In the genomic region with DNA sequence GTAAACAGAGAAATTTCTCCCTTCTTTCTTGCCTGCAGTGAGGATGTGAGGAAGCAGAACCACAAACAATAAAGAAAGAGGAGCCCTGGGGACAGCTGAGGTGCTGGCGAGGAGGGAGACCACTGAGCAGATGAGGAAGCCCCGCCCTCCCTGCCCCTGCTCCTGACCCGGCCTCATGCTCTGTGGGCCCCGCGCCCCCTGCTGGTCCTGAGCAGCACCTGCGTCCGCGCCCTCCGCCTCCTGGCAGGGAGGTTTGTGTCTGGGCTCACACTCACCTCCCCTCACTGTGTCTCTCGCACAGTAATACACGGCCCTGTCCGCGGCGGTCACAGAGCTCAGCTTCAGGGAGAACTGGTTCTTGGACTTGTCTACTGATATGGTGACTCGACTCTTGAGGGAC, we compare ENCODE assay signal across 7 cellular contexts.
A peak's percentile ranks its signal among the peaks of the same experiment; 100 is the strongest.
DNase-seq lines count a peak whose midpoint lies in the region; ATAC-seq, FAIRE-seq and TF ChIP-seq lines count a peak whose summit lies in the region.
"Not testable (repeated sequence)": the region's sequence is repeated elsewhere in the genome, so short reads cannot be mapped to it uniquely, and the experiment has no call there.

No MANE protein-coding gene starts in this region.

- peak; percentile 3 for DNase-seq in kidney

- not testable (repeated sequence) for H3K4me1 ChIP-seq in kidney (ENCODE audit: control insufficient read depth in 1 of 2, insufficient read depth in 1 of 2, low read depth in 1 of 2, low read length in 2 of 2)

- not testable (repeated sequence) for H3K27ac ChIP-seq in kidney (ENCODE audit: low read depth in 2 of 2, low read length in 2 of 2)

- FAIRE-seq in kidney (lab: Jason Lieb, UNC) = not testable (repeated sequence)

- peak; percentile 81 for ATAC-seq in GM18520 (IDR thresholded peaks at IDR 0.05; ENCODE audit: unreplicated experiment)
- peak; percentile 67 for ATAC-seq in GM19328 (IDR thresholded peaks at IDR 0.05; ENCODE audit: unreplicated experiment)
- peak; percentile 84 for ATAC-seq in GM21529 (IDR thresholded peaks at IDR 0.05; ENCODE audit: unreplicated experiment)
- ATAC-seq in HG02642 (IDR thresholded peaks at IDR 0.05; ENCODE audit: poor library complexity, unreplicated experiment) = peak; percentile 75
- ATAC-seq in HG03095 (IDR thresholded peaks at IDR 0.05; ENCODE audit: unreplicated experiment) = peak; percentile 68
- peak; percentile 80 for ATAC-seq in HG03565 (IDR thresholded peaks at IDR 0.05; ENCODE audit: unreplicated experiment)

- H3K4me3 ChIP-seq in kidney (ENCODE audit: low read length in 2 of 2) = not testable (repeated sequence)

- intact Hi-C loops in kidney (cut with DNase I) = not testable (repeated sequence)

- H3K9me3 ChIP-seq in kidney (ENCODE audit: control insufficient read depth in 1 of 2, low read length in 2 of 2) = not testable (repeated sequence)

- TF ChIP-seq CTCF in kidney (IDR thresholded peaks at IDR 0.05; ENCODE audit: borderline replicate concordance, extremely low read depth, insufficient read depth) = not testable (repeated sequence)

- not testable (repeated sequence) for H3K36me3 ChIP-seq in kidney (ENCODE audit: control insufficient read depth in 1 of 2, insufficient read depth in 2 of 2, low read length in 2 of 2)

- H3K9ac ChIP-seq in kidney (ENCODE audit: low read length in 2 of 2) = not testable (repeated sequence)
